Comparison of ENCODE assay signal across 13 cellular contexts in the genomic region with DNA sequence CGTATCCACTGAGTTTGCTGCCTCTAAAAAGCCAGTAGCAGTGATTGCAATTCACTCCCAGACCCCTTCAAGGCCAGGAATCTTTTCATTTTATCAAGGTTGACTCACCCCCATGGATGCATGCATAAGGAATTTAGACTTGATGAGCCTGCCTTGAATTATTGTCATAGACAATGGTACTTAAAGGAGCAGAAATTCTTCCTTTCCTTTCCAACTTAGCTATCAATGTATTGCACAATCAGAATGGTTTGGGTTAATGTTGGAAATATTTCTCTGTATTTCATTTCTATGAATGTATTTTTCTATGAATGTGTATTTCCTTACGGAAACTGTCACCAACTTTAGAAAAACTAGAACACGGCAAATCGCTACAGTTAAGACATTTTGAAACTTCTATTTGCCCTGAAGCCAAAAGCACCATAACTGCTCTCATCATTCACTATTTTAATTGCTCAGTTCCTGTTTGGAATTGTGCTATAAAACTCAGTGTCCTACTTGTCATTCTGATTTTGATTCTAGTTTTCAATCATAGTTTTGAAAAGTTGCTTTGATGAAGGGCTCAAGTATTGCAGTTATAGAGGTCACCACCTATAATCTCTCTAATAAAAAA.
DNase-seq lines count a peak whose midpoint lies in the region; TF ChIP-seq lines count a peak whose summit lies in the region.
"Had no signal": no experiment of that assay in that cellular context is flagged by ENCODE, and none has a peak within 500 bp of the region (broad histone marks: within the 10 kb centered on the region; RNA-seq: fewer than 3 reads in every experiment).

No MANE protein-coding gene starts in this region.

- no peaks in the 10 kb centered on the region for H3K9me3 ChIP-seq in PC-9 (ENCODE audit: insufficient read depth, low read depth)
- H3K9me3 ChIP-seq in uterus = no peaks in the 10 kb centered on the region
- no peaks in the 10 kb centered on the region for H3K9me3 ChIP-seq in effector memory CD4-positive, alpha-beta T cell (ENCODE audit: control insufficient read depth, low read length)
- H3K9me3 ChIP-seq: esophagus squamous epithelium, right atrium auricular region had no signal

- no peak overlapping the region for H3K27ac ChIP-seq in PC-9
- H3K27ac ChIP-seq in uterus = no peak overlapping the region
- no peak overlapping the region for H3K27ac ChIP-seq in effector memory CD4-positive, alpha-beta T cell (ENCODE audit: insufficient read depth, low read length, poor library complexity, severe bottlenecking)
- H3K27ac ChIP-seq: esophagus squamous epithelium, right atrium auricular region had no signal

- no peaks in the 10 kb centered on the region for H3K9me2 ChIP-seq in PC-9 (ENCODE audit: insufficient read depth)

- no peak overlapping the region for H3K4me3 Mint-ChIP-seq in activated CD4-positive, alpha-beta T cell treated with anti-CD3 and anti-CD28 coated beads, Interleukin-2, amount 10 ng/mL, durations not matched to agents 24 days and 14 days
- H3K4me3 Mint-ChIP-seq: immature natural killer cell had no signal

- BruUV-seq in PC-9 (replicated peaks; lab: Mats Ljungman, UMichigan) = no TSS peak

- TF ChIP-seq POLR2A in uterus (IDR thresholded peaks at IDR 0.05) = no peak

- H3K27me3 Mint-ChIP-seq in activated CD4-positive, alpha-beta T cell treated with anti-CD3 and anti-CD28 coated beads, Interleukin-2, amount 10 ng/mL, durations not matched to agents 24 days and 14 days = peaks cover 31% of the 10 kb centered on the region

- intact Hi-C loops in PC-9 (cut with micrococcal nuclease; ENCODE audit: unreplicated experiment) = loop anchor here (1.0 to 10.0 kb wide), 3 partner anchors 71 to 184 kb away; no protein-coding TSS in a partner anchor
- intact Hi-C loops in uterus (cut with DNase I; ENCODE audit: low total_unique reads) = no loop called here
- intact Hi-C loops in activated CD4-positive, alpha-beta T cell treated with anti-CD3 and anti-CD28 coated beads, Interleukin-2, amount 10 ng/mL, durations not matched to agents 24 days and 14 days (cut with micrococcal nuclease) = no loop called here

- no peaks in the 10 kb centered on the region for H3K79me2 ChIP-seq in PC-9 (ENCODE audit: low read depth)

- no peaks in the 10 kb centered on the region for H3K36me3 ChIP-seq in PC-9 (ENCODE audit: low read depth)
- no peaks in the 10 kb centered on the region for H3K36me3 ChIP-seq in uterus
- no peaks in the 10 kb centered on the region for H3K36me3 ChIP-seq in effector memory CD4-positive, alpha-beta T cell (ENCODE audit: control insufficient read depth, insufficient read depth, low read length)
- H3K36me3 ChIP-seq: esophagus squamous epithelium, right atrium auricular region had no signal

- peak; percentile 13 for DNase-seq in COLO829 (ENCODE audit: low spot score)
- peak; percentile 17 to 59 for DNase-seq in PC-9
- peak; percentile 16 for DNase-seq in dedifferentiated amniotic fluid mesenchymal stem cell (ENCODE audit: extremely low spot score)
- peak; percentile 78 for DNase-seq in non-pigmented ciliary epithelial cell (ENCODE audit: low read depth)
- no peak for DNase-seq in uterus
- DNase-seq in effector memory CD4-positive, alpha-beta T cell = no peak
- no peak for DNase-seq in middle frontal gyrus (ENCODE audit: extremely low spot score, low spot score)
- DNase-seq in activated CD4-positive, alpha-beta T cell treated with anti-CD3 and anti-CD28 coated beads, Interleukin-2, amount 10 ng/mL, durations not matched to agents 24 days and 14 days = no peak
- DNase-seq: activated CD8-positive, alpha-beta memory T cell treated with anti-CD3 and anti-CD28 coated beads for 24 hours; cerebellar nuclear complex; esophagus squamous epithelium; immature natural killer cell had no signal

- H2AFZ ChIP-seq in PC-9 = no peak overlapping the region

- no peak overlapping the region for H3K27ac Mint-ChIP-seq in activated CD4-positive, alpha-beta T cell treated with anti-CD3 and anti-CD28 coated beads, Interleukin-2, amount 10 ng/mL, durations not matched to agents 24 days and 14 days
- H3K27ac Mint-ChIP-seq: immature natural killer cell had no signal

- POLR2A ChIA-PET in PC-9 (lab: Charles Lee; ENCODE audit: unreplicated experiment) = interaction anchor here (0.6 kb wide), 3 partner anchors 116 to 1007 kb away, joined by 3 to 8 read pairs (median 6); no protein-coding TSS in a partner anchor

- CTCF ChIA-PET in PC-9 (lab: Charles Lee) = no interaction called here

- no peaks in the 10 kb centered on the region for H3K36me3 Mint-ChIP-seq in activated CD4-positive, alpha-beta T cell treated with anti-CD3 and anti-CD28 coated beads, Interleukin-2, amount 10 ng/mL, durations not matched to agents 24 days and 14 days (ENCODE audit: low read depth)
- H3K36me3 Mint-ChIP-seq: immature natural killer cell had no signal

- no peak overlapping the region for H3K4me2 ChIP-seq in PC-9

- H3K4me1 Mint-ChIP-seq in activated CD4-positive, alpha-beta T cell treated with anti-CD3 and anti-CD28 coated beads, Interleukin-2, amount 10 ng/mL, durations not matched to agents 24 days and 14 days = peaks cover 20% of the 10 kb centered on the region
- H3K4me1 Mint-ChIP-seq: immature natural killer cell had no signal

- no peaks in the 10 kb centered on the region for H4K20me1 ChIP-seq in PC-9 (ENCODE audit: insufficient read depth)

- H3K27me3 ChIP-seq in PC-9 (ENCODE audit: insufficient read depth, low read depth) = no peaks in the 10 kb centered on the region
- no peaks in the 10 kb centered on the region for H3K27me3 ChIP-seq in uterus
- H3K27me3 ChIP-seq in effector memory CD4-positive, alpha-beta T cell (replicated peaks; ENCODE audit: control insufficient read depth, insufficient read depth, low read length, poor library complexity, severe bottlenecking) = no peaks in the 10 kb centered on the region
- H3K27me3 ChIP-seq: esophagus squamous epithelium, right atrium auricular region had no signal

- H3K4me3 ChIP-seq in PC-9 (no peak overlapping the region), uterus (no peak overlapping the region)
- no peak overlapping the region for H3K4me3 ChIP-seq in effector memory CD4-positive, alpha-beta T cell (ENCODE audit: insufficient read depth, low read depth, low read length, poor library complexity, severe bottlenecking)
- H3K4me3 ChIP-seq: esophagus squamous epithelium, right atrium auricular region had no signal

- H3K4me1 ChIP-seq in PC-9 (replicated peaks; ENCODE audit: insufficient read depth) = 0 out of 2 replicates have a peak, but pooled peaks cover 9% of the 10 kb centered on the region
- H3K4me1 ChIP-seq in uterus = no peaks in the 10 kb centered on the region
- H3K4me1 ChIP-seq in effector memory CD4-positive, alpha-beta T cell (ENCODE audit: control insufficient read depth, insufficient read depth, low read length, poor library complexity, severe bottlenecking) = no peaks in the 10 kb centered on the region
- H3K4me1 ChIP-seq: esophagus squamous epithelium, right atrium auricular region had no signal

- TF ChIP-seq CTCF in PC-9 (conservative IDR thresholded peaks at IDR 0.05) (no peak), uterus (IDR thresholded peaks at IDR 0.05) (no peak)

- no peaks in the 10 kb centered on the region for H3F3A ChIP-seq in PC-9 (ENCODE audit: insufficient read depth, low read depth)

- no peaks in the 10 kb centered on the region for H3K9me3 Mint-ChIP-seq in activated CD4-positive, alpha-beta T cell treated with anti-CD3 and anti-CD28 coated beads, Interleukin-2, amount 10 ng/mL, durations not matched to agents 24 days and 14 days

Comparison
In these comparisons a context has a peak if more than half of its experiments do, and no peak if none do; other contexts are left out.
1. DNase-seq: peak in COLO829 (single experiment), PC-9 (2 of 2), dedifferentiated amniotic fluid mesenchymal stem cell (single experiment) and non-pigmented ciliary epithelial cell (single experiment); none in uterus (0 of 2), effector memory CD4-positive, alpha-beta T cell (0 of 3), middle frontal gyrus (single experiment) and activated CD4-positive, alpha-beta T cell treated with anti-CD3 and anti-CD28 coated beads, Interleukin-2, amount 10 ng/mL, durations not matched to agents 24 days and 14 days (single experiment).